21 cellular contexts compared by ENCODE assay signal in the genomic region with DNA sequence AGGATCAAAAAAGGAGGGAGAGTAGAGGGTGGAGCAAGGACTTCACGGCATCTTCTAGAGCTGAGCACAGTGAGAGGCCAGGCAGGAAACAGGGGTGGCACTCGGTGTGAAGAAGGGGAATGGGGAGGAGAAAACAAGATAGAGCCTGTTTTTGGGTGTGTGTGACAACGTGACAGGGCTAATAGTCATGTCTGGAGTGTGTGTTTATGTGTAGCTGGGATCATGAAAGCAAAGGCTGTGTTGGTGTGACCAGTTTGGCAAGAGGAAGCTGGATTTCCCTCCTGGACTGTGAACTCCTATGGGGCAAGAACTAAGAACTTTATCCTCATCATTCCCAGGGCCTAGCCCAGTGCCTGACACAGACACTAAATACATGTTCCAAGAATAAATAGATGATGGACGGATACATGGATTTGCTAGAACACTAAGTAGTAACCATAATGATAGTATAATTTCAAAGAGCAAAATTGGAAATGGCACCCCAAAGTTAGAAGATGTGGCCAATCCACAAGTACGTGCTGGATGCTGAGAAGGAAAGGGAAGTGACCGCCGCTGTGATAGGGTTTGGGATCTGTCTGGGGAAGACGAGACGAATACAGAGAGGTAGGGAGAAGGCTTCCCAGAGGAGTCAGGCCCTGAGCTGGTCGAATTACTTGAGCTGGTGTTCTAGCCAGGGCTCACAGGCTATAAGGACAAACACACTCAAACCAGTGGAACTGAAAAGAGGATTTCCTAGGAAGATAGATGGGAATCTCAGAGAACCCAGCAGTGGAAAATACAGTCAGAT. TPM values are rescaled to one million over a fixed set of nuclear protein-coding genes. Genes with fewer than 3 reads are reported as not detected.
DNase-seq lines count a peak whose midpoint lies in the region; ATAC-seq, FAIRE-seq and TF ChIP-seq lines count a peak whose summit lies in the region.
"Had no signal": no experiment of that assay in that cellular context is flagged by ENCODE, and none has a peak within 500 bp of the region (broad histone marks: within the 10 kb centered on the region; RNA-seq: fewer than 3 reads in every experiment).

No MANE protein-coding gene starts in this region.

- WGBS in hepatocyte (ENCODE audit: low lambda C conversion rate, missing lambda C conversion rate) = 80% methylated on average over 10 of the region's 10 CpGs
- 70% methylated on average over 10 of the region's 10 CpGs for WGBS in prostate gland
- 75 to 81% methylated on average over 10 of the region's 10 CpGs for WGBS in sigmoid colon, 2 donors

- H3K79me2 ChIP-seq in hepatocyte = no peaks in the 10 kb centered on the region

- peak overlapping the region; percentile 17 for H3K4me2 ChIP-seq in hepatocyte

- no peaks in the 10 kb centered on the region for H3K36me3 ChIP-seq in RWPE2 (ENCODE audit: low read depth)
- H3K36me3 ChIP-seq in hepatocyte (replicated peaks; ENCODE audit: insufficient read depth, low read depth) = no peaks in the 10 kb centered on the region
- H3K36me3 ChIP-seq in prostate gland = no peaks in the 10 kb centered on the region
- no peaks in the 10 kb centered on the region for H3K36me3 ChIP-seq in sigmoid colon
- H3K36me3 ChIP-seq: esophagus muscularis mucosa, tibial artery had no signal

- DNase-seq in DMS79 treated with DMSO at 0.1 percent for 48 hours (lab: John Stamatoyannopoulos, UW) = peak; percentile 33
- no peak for DNase-seq in DMS79 (lab: John Stamatoyannopoulos, UW)
- no peak for DNase-seq in RWPE2 (ENCODE audit: low spot score)
- DNase-seq in hepatocyte (ENCODE audit: low spot score) = no peak
- DNase-seq in prostate gland (ENCODE audit: low spot score) = peak; percentile 39
- no peak for DNase-seq in sigmoid colon
- DNase-seq in D721Med (ENCODE audit: insufficient read length, low spot score) = no peak
- DNase-seq: 8988T; activated CD4-positive, alpha-beta T cell treated with anti-CD3 and anti-CD28 coated beads, Interleukin-2, amount 50 U/mL, for 48 hours; activated T-cell treated with anti-CD3 and anti-CD28 coated beads, Interleukin-2, amount 50 U/mL, for 24 hours; body of pancreas; C1 segment of cervical spinal cord; dermis blood vessel endothelial cell; head of caudate nucleus; MM.1S; NCI-H1930; occipital lobe; T-cell; tibial artery had no signal

- ATAC-seq in RWPE2 (ENCODE audit: low read depth) (peak; percentile 58), GM18909 (IDR thresholded peaks at IDR 0.05; ENCODE audit: poor library complexity, unreplicated experiment) (no peak)
- ATAC-seq: T-cell had no signal

- H4K20me1 ChIP-seq in hepatocyte (ENCODE audit: insufficient read depth, poor library complexity, severe bottlenecking) = no peaks in the 10 kb centered on the region

- no peaks in the 10 kb centered on the region for H3K9me2 ChIP-seq in hepatocyte (replicated peaks; ENCODE audit: insufficient read depth)

- no peak overlapping the region for H2AFZ ChIP-seq in hepatocyte

- TF ChIP-seq POLR2A in prostate gland (IDR thresholded peaks at IDR 0.05) = no peak
- TF ChIP-seq POLR2A in sigmoid colon (IDR thresholded peaks at IDR 0.05) = no peak

- intact Hi-C loops in prostate gland (cut with DNase I) (no loop called here), sigmoid colon (cut with DNase I) (loop anchor here (5.0 kb wide), 1 partner anchor 40 kb away; no protein-coding TSS in a partner anchor)

- no peak for TF ChIP-seq EP300 in sigmoid colon (IDR thresholded peaks at IDR 0.05)

- H3K27ac ChIP-seq in RWPE2 (ENCODE audit: poor library complexity, severe bottlenecking) (no peak overlapping the region), hepatocyte (peak overlapping the region; percentile 53), prostate gland (no peak overlapping the region), sigmoid colon (no peak overlapping the region)
- H3K27ac ChIP-seq: body of pancreas, esophagus muscularis mucosa, tibial artery had no signal

- no peak overlapping the region for H3K4me3 ChIP-seq in RWPE2 (ENCODE audit: severe bottlenecking)
- H3K4me3 ChIP-seq in hepatocyte = no peak overlapping the region
- no peak overlapping the region for H3K4me3 ChIP-seq in prostate gland
- no peak overlapping the region for H3K4me3 ChIP-seq in sigmoid colon
- H3K4me3 ChIP-seq: body of pancreas, esophagus muscularis mucosa, tibial artery had no signal

- TF ChIP-seq CTCF in RWPE2 (IDR thresholded peaks at IDR 0.05; ENCODE audit: poor library complexity, severe bottlenecking) = no peak
- no peak for TF ChIP-seq CTCF in hepatocyte (IDR thresholded peaks at IDR 0.05; ENCODE audit: poor library complexity)
- no peak for TF ChIP-seq CTCF in prostate gland (IDR thresholded peaks at IDR 0.05)
- TF ChIP-seq CTCF in sigmoid colon (IDR thresholded peaks at IDR 0.05) = no peak
- TF ChIP-seq CTCF in D721Med (IDR thresholded peaks at IDR 0.05; ENCODE audit: insufficient read depth, missing control alignments) = no peak

- H3K27me3 ChIP-seq in RWPE2 (ENCODE audit: insufficient read depth, poor library complexity, severe bottlenecking) (no peaks in the 10 kb centered on the region), hepatocyte (no peaks in the 10 kb centered on the region), prostate gland (replicated peaks; ENCODE audit: insufficient read depth) (no peaks in the 10 kb centered on the region), sigmoid colon (peaks cover 0 to 6% (median 0%) of the 10 kb centered on the region in 3 donors)
- H3K27me3 ChIP-seq: body of pancreas, tibial artery had no signal

- H3K9me3 ChIP-seq in RWPE2 (ENCODE audit: severe bottlenecking) (peaks cover 11% of the 10 kb centered on the region), hepatocyte (ENCODE audit: low read depth) (no peaks in the 10 kb centered on the region), prostate gland (no peaks in the 10 kb centered on the region), sigmoid colon (peaks cover 0 to 11% (median 3%) of the 10 kb centered on the region in 4 donors)
- H3K9me3 ChIP-seq: body of pancreas had no signal

- peaks cover 7% of the 10 kb centered on the region for H3K4me1 ChIP-seq in RWPE2 (ENCODE audit: insufficient read depth, poor library complexity, severe bottlenecking)
- H3K4me1 ChIP-seq in hepatocyte (ENCODE audit: insufficient read depth) = peaks cover 11% of the 10 kb centered on the region
- H3K4me1 ChIP-seq in prostate gland (replicated peaks) = no peaks in the 10 kb centered on the region
- peaks cover 0 to 10% (median 10%) of the 10 kb centered on the region in 4 donors for H3K4me1 ChIP-seq in sigmoid colon

- no peak for FAIRE-seq in D721Med (lab: Jason Lieb, UNC)

RNA-seq across cellular contexts. Expression of a gene that starts 9.6 kb away (rescaled TPM):
- 16.3 and 22.4 TPM in 2 replicates for total RNA-seq in hepatocyte
- polyA plus RNA-seq in hepatocyte = 4.8 and 5.7 TPM in 2 replicates
- 10 to 100 TPM; 39.6 to 43.3 TPM for total RNA-seq in prostate gland
- total RNA-seq in sigmoid colon = 1 to 10 TPM; 7.2 to 9.8 (median 8.6) TPM
- polyA plus RNA-seq in sigmoid colon = 10 to 100 TPM; 10.8 to 30.7 (median 11.1) TPM

RNA-seq across cellular contexts. Expression of a gene that starts 34.6 kb away (rescaled TPM):
- 4.6 and 11.6 TPM in 2 replicates for total RNA-seq in hepatocyte
- 1.4 and 2.4 TPM in 2 replicates for polyA plus RNA-seq in hepatocyte
- total RNA-seq in prostate gland = 10 to 100 TPM; 31.1 to 34.8 TPM
- 100 to 1,000 TPM in 1 of 4 donors, 10 to 100 TPM in 3; 63.0 to 113 (median 70.9) TPM for total RNA-seq in sigmoid colon
- 10 to 100 TPM; 12.5 to 83.6 (median 24.6) TPM for polyA plus RNA-seq in sigmoid colon

RNA-seq across cellular contexts. Expression of a gene that starts 54.0 kb away (rescaled TPM):
- total RNA-seq in hepatocyte (not detected in 2 replicates), prostate gland (not detected), sigmoid colon (not detected)
- polyA plus RNA-seq in hepatocyte (0.12 and 0.29 TPM in 2 replicates), sigmoid colon (under 1 TPM in 1 of 3 donors, not detected in 2; 0.16 TPM)
- total RNA-seq: body of pancreas, dermis blood vessel endothelial cell, esophagus muscularis mucosa, occipital lobe, T-cell had no signal

Comparison
In these comparisons a context has a peak if more than half of its experiments do, and no peak if none do; other contexts are left out.
1. DNase-seq: peak in DMS79 treated with DMSO at 0.1 percent for 48 hours (single experiment) and prostate gland (single experiment); none in DMS79 (single experiment), RWPE2 (single experiment), hepatocyte (single experiment), sigmoid colon (single experiment) and D721Med (single experiment).